In genomic region chr17:71511266-71511995, GRCh38 we compare ENCODE assay signal across 20 cellular contexts.
DNase-seq lines count a peak whose midpoint lies in the region; ATAC-seq and TF ChIP-seq lines count a peak whose summit lies in the region.
"Had no signal": no experiment of that assay in that cellular context is flagged by ENCODE, and none has a peak within 500 bp of the region (broad histone marks: within the 10 kb centered on the region; RNA-seq: fewer than 3 reads in every experiment).

No MANE protein-coding gene starts in this region.

- H3K4me3 ChIP-seq in AG09309 (ENCODE audit: control insufficient read depth, low read depth, low read length): no peak overlapping the region
- H3K4me3 ChIP-seq: BLaER1 treated with 17β-estradiol and CSF1 and Interleukin-3, amounts not matched to agents 10 nM and 100 nM; body of pancreas; prostate gland; skin epidermis had no signal

- DNase-seq in AG09309 (ENCODE audit: low read depth) (peak; percentile 14), NCI-H1092 (lab: John Stamatoyannopoulos, UW) (peak; percentile 28), NCI-H2227 treated with DMSO at 0.1 percent for 48 hours (lab: John Stamatoyannopoulos, UW) (peak; percentile 61), left kidney (ENCODE audit: low read depth, low spot score) (peak; percentile 90), GM20000 (ENCODE audit: low spot score) (no peak)
- DNase-seq in stimulated activated CD4-positive, alpha-beta T cell treated with anti-CD3 and anti-CD28 coated beads, Interleukin-2, amount 100 ng/mL, for 48 hours: no peak
- DNase-seq: activated CD8-positive, alpha-beta memory T cell treated with anti-CD3 and anti-CD28 coated beads for 24 hours; body of pancreas; foreskin melanocyte; GF-D8; kidney; natural killer cell; NCI-H2029 treated with DMSO at 0.1 percent for 48 hours; T1000 had no signal

- ATAC-seq in GM21526 (IDR thresholded peaks at IDR 0.05; ENCODE audit: low FRiP score, unreplicated experiment): no peak
- ATAC-seq in GM18858 (IDR thresholded peaks at IDR 0.05; ENCODE audit: unreplicated experiment): no peak
- ATAC-seq: activated CD4-positive, CD25-positive, alpha-beta regulatory T cell treated with anti-CD3 and anti-CD28 coated beads, Interleukin-2, amount 50 U/mL, for 24 hours; body of pancreas; natural killer cell had no signal

- TF ChIP-seq CTCF in AG09309 (IDR thresholded peaks at IDR 0.05; ENCODE audit: control insufficient read depth, insufficient read depth, low read depth, low read length, missing control alignments) (no peak), GM20000 (IDR thresholded peaks at IDR 0.05; ENCODE audit: extremely low read depth, missing control alignments) (no peak)

Comparison
In these comparisons a context has a peak if more than half of its experiments do, and no peak if none do; other contexts are left out.
1. DNase-seq: peak in AG09309 (single experiment), NCI-H1092 (single experiment), NCI-H2227 treated with DMSO at 0.1 percent for 48 hours (single experiment) and left kidney (single experiment); none in stimulated activated CD4-positive, alpha-beta T cell treated with anti-CD3 and anti-CD28 coated beads, Interleukin-2, amount 100 ng/mL, for 48 hours (0 of 2) and GM20000 (single experiment).